Comparison of ENCODE assay signal across 12 cellular contexts in genomic region chr11:36333897-36334296, GRCh38. TPM values are rescaled to one million over a fixed set of nuclear protein-coding genes. Genes with fewer than 3 reads are reported as not detected.
DNase-seq lines count a peak whose midpoint lies in the region; ATAC-seq and TF ChIP-seq lines count a peak whose summit lies in the region.
"Had no signal": no experiment of that assay in that cellular context is flagged by ENCODE, and none has a peak within 500 bp of the region (broad histone marks: within the 10 kb centered on the region; RNA-seq: fewer than 3 reads in every experiment).

No MANE protein-coding gene starts in this region.

- peaks cover 8% of the 10 kb centered on the region for H3K4me1 ChIP-seq in mammary epithelial cell (ENCODE audit: insufficient read depth, low read length)

- H3K4me3 ChIP-seq in mammary epithelial cell (replicated peaks in 1 of 3; ENCODE audit: insufficient read depth in 1 of 3, low read depth in 2 of 3, low read length in 3 of 3) = no peak overlapping the region

- H3K4me2 ChIP-seq in mammary epithelial cell (ENCODE audit: insufficient read depth, low read depth, low read length) = no peak overlapping the region

- in situ Hi-C loops in mammary epithelial cell (cut with MboI; ENCODE audit: low sequenced_read_pairs in 2 of 2) = no loop called here

- peak; percentile 41 for ATAC-seq in sciatic nerve
- ATAC-seq: T-cell had no signal

- no TSS peak for BruUV-seq in mammary epithelial cell (replicated peaks; lab: Mats Ljungman, UMichigan)

- H3K36me3 ChIP-seq in mammary epithelial cell (ENCODE audit: insufficient read depth, low read length) = no peaks in the 10 kb centered on the region

- CTCF ChIA-PET in mammary epithelial cell (lab: Charles Lee; ENCODE audit: low non-redundant PET) = interaction anchor here (0.6 kb wide), 1 partner anchor 29 kb away, joined by 4 read pairs; no protein-coding TSS in a partner anchor

- TF ChIP-seq CTCF in mammary epithelial cell (conservative IDR thresholded peaks at IDR 0.05 in 1 of 2, IDR thresholded peaks at IDR 0.05 in 1 of 2; ENCODE audit: extremely low read depth in 1 of 2, insufficient read depth in 1 of 2, low read depth in 1 of 2, low read length in 2 of 2) = no peak

- H3K27ac ChIP-seq in mammary epithelial cell (ENCODE audit: insufficient read depth, low read depth, low read length) = no peak overlapping the region
- H3K27ac ChIP-seq in substantia nigra (ENCODE audit: low read depth, low read length, poor library complexity, severe bottlenecking) = no peak overlapping the region

- no peak overlapping the region for H2AFZ ChIP-seq in mammary epithelial cell (ENCODE audit: low read depth, low read length)

- WGBS in mammary epithelial cell (ENCODE audit: low coverage, missing lambda C conversion rate) = 90% methylated on average over 2 of the region's 2 CpGs

- no peaks in the 10 kb centered on the region for H3K79me2 ChIP-seq in mammary epithelial cell (ENCODE audit: insufficient read depth, low read length)

- DNase-seq in NCI-H2196 (lab: John Stamatoyannopoulos, UW; ENCODE audit: unreplicated experiment) (peak; percentile 34), NCI-H2196 treated with DMSO at 0.1 percent for 48 hours (lab: John Stamatoyannopoulos, UW; ENCODE audit: unreplicated experiment) (no peak), M059J (ENCODE audit: low read depth) (peak; percentile 56), mammary epithelial cell (peak; percentile 33), sciatic nerve (ENCODE audit: low spot score) (no peak), substantia nigra (lab: John Stamatoyannopoulos, UW) (no peak), epidermal melanocyte (ENCODE audit: insufficient read length, low spot score) (no peak), GOT3 (lab: John Stamatoyannopoulos, UW) (no peak)
- DNase-seq: activated naive CD4-positive, alpha-beta T cell treated with anti-CD3 and anti-CD28 coated beads for 36 hours; hypothalamus; posterior cingulate gyrus; T-cell had no signal

- no peaks in the 10 kb centered on the region for H3K9me3 ChIP-seq in mammary epithelial cell (replicated peaks; ENCODE audit: insufficient read depth, low read length)

- intact Hi-C loops in mammary epithelial cell (cut with micrococcal nuclease) (loop anchor here (5.0 kb wide), 1 partner anchor 43 kb away; no protein-coding TSS in a partner anchor), sciatic nerve (cut with DNase I) (no loop called here)

- no peaks in the 10 kb centered on the region for H3K27me3 ChIP-seq in mammary epithelial cell (ENCODE audit: insufficient read depth, low read length)

- H4K20me1 ChIP-seq in mammary epithelial cell (ENCODE audit: insufficient read depth, low read length) = no peaks in the 10 kb centered on the region

- H3K9ac ChIP-seq in mammary epithelial cell (ENCODE audit: insufficient read depth, low read length) = no peak overlapping the region

- dilution Hi-C loops in mammary epithelial cell (cut with HindIII; ENCODE audit: low sequenced_read_pairs) = no loop called here

RNA-seq across cellular contexts. Expression of gene PRR5L, which starts 37.8 kb away (rescaled TPM):
- total RNA-seq in M059J (2014; rRNA removed; shearing (Covaris generic)) = 72.9 and 81.1 TPM in 2 replicates
- total RNA-seq in mammary epithelial cell (1 to 10 TPM; 6.8 to 7.3 TPM), sciatic nerve (28.6 TPM)
- 13.5 TPM for polyA plus RNA-seq in mammary epithelial cell
- polyA minus RNA-seq in mammary epithelial cell = 46.9 TPM

RNA-seq across cellular contexts. Expression of gene COMMD9, which starts 44.7 kb away (rescaled TPM):
- 80.1 and 94.4 TPM in 2 replicates for total RNA-seq in M059J (2014; rRNA removed; shearing (Covaris generic))
- total RNA-seq in mammary epithelial cell (10 to 100 TPM; 30.7 to 46.5 TPM), sciatic nerve (35.8 TPM)
- 51.7 TPM for polyA plus RNA-seq in mammary epithelial cell
- polyA minus RNA-seq in mammary epithelial cell = 27.2 TPM

Comparison
In these comparisons a context has a peak if more than half of its experiments do, and no peak if none do; other contexts are left out.
1. DNase-seq: peak in NCI-H2196 (single experiment), M059J (single experiment) and mammary epithelial cell (single experiment); none in NCI-H2196 treated with DMSO at 0.1 percent for 48 hours (single experiment), sciatic nerve (single experiment), substantia nigra (0 of 49), epidermal melanocyte (single experiment) and GOT3 (single experiment).